Comparison of ENCODE assay signal across 1 cellular context in the genomic region with DNA sequence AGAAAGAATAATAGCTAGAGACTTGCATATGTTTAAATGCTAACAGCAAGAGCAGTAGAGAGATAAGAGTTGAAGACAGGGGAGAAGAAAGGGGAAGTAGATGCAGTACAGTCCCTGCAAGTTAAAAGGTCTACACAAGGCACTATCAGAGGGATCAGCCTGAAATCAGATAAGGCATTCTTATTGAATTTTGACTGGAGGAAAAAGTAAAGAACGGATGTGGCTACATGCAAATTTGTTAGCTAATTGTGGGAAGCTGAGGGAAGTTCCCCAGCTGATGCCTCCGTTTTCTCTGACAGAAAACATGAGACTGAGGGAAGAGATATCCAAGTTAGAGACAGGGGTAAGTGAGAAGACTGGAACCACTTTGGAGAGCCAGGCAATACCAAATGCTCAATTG.
TF ChIP-seq lines count a peak whose summit lies in the region.

No MANE protein-coding gene starts in this region.

TF ChIP-seq in K562, 482 proteins besides CTCF, POLR2A, EP300 and RAD21 (continued from another document and continues in another):
- TF ChIP-seq, protein P1, sequence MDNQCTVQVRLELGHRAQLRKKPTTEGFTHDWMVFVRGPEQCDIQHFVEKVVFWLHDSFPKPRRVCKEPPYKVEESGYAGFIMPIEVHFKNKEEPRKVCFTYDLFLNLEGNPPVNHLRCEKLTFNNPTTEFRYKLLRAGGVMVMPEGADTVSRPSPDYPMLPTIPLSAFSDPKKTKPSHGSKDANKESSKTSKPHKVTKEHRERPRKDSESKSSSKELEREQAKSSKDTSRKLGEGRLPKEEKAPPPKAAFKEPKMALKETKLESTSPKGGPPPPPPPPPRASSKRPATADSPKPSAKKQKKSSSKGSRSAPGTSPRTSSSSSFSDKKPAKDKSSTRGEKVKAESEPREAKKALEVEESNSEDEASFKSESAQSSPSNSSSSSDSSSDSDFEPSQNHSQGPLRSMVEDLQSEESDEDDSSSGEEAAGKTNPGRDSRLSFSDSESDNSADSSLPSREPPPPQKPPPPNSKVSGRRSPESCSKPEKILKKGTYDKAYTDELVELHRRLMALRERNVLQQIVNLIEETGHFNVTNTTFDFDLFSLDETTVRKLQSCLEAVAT (IDR thresholded peaks at IDR 0.05), result peak in 1 of 2 experiments; percentile 65; a peak in 2 of 4 replicates
- TF ChIP-seq PTTG1 (tag; IDR thresholded peaks at IDR 0.05; ENCODE audit: low read depth) (no peak), CBX5 (IDR thresholded peaks at IDR 0.05; ENCODE audit: borderline replicate concordance, low read depth) (no peak), ZNF121 (CRISPR knock-in tag; conservative IDR thresholded peaks at IDR 0.05) (no peak), XRCC3 (IDR thresholded peaks at IDR 0.05) (no peak), SRSF3 (IDR thresholded peaks at IDR 0.05; ENCODE audit: insufficient read depth, low read length) (no peak), TAF9B (IDR thresholded peaks at IDR 0.05; ENCODE audit: partially characterized antibody) (no peak), HCFC1 (IDR thresholded peaks at IDR 0.05; ENCODE audit: low read depth, low read length) (no peak), POLR2AphosphoS5 (IDR thresholded peaks at IDR 0.05; ENCODE audit: control insufficient read depth, insufficient read depth, low read depth, low read length) (no peak), ZNF23 (CRISPR knock-in tag; IDR thresholded peaks at IDR 0.05) (no peak), XRCC5 (IDR thresholded peaks at IDR 0.05; ENCODE audit: low read depth, low read length) (no peak), ZZZ3 (IDR thresholded peaks at IDR 0.05) (no peak), ZNF143 (CRISPR knock-in tag; IDR thresholded peaks at IDR 0.05) (no peak), RB1 (IDR thresholded peaks at IDR 0.05; ENCODE audit: low read depth) (no peak), ARNT (IDR thresholded peaks at IDR 0.05) (no peak), SMARCE1 (IDR thresholded peaks at IDR 0.05) (peak; percentile 97), HNRNPUL1 (IDR thresholded peaks at IDR 0.05; ENCODE audit: low read length) (no peak), GABPA (tag; conservative IDR thresholded peaks at IDR 0.05; ENCODE audit: low read depth) (peak; percentile 75), SRSF7 (optimal IDR thresholded peaks at IDR 0.05; ENCODE audit: low read depth, low read length) (no peak), ERF (CRISPR knock-in tag; IDR thresholded peaks at IDR 0.05) (no peak), POLR2G (IDR thresholded peaks at IDR 0.05; ENCODE audit: low read depth, low read length) (no peak), ZKSCAN3 (CRISPR knock-in tag; IDR thresholded peaks at IDR 0.05) (no peak), EWSR1 (IDR thresholded peaks at IDR 0.05; ENCODE audit: borderline replicate concordance, low read depth, partially characterized antibody) (no peak), WHSC1 (IDR thresholded peaks at IDR 0.05; ENCODE audit: low read length) (no peak), TEAD1 (CRISPR knock-in tag; IDR thresholded peaks at IDR 0.05) (peak in 1 of 2 experiments; percentile 87; a peak in 2 of 4 replicates), SREBF1 (IDR thresholded peaks at IDR 0.05; ENCODE audit: borderline replicate concordance, low read depth, low read length) (no peak), SNRNP70 (optimal IDR thresholded peaks at IDR 0.05; ENCODE audit: low read depth, low read length) (no peak), C11orf30 (IDR thresholded peaks at IDR 0.05; ENCODE audit: low read depth) (no peak), FOXA1 (IDR thresholded peaks at IDR 0.05; ENCODE audit: borderline replicate concordance) (no peak), ZBTB17 (CRISPR knock-in tag; IDR thresholded peaks at IDR 0.05) (no peak), MCM3 (IDR thresholded peaks at IDR 0.05) (no peak), SRSF9 (IDR thresholded peaks at IDR 0.05; ENCODE audit: borderline replicate concordance, low read depth, low read length) (no peak), ZKSCAN1 (IDR thresholded peaks at IDR 0.05; ENCODE audit: low read depth, low read length) (no peak), MTA1 (IDR thresholded peaks at IDR 0.05; ENCODE audit: borderline replicate concordance) (peak; percentile 95)
- TF ChIP-seq, protein P2, sequence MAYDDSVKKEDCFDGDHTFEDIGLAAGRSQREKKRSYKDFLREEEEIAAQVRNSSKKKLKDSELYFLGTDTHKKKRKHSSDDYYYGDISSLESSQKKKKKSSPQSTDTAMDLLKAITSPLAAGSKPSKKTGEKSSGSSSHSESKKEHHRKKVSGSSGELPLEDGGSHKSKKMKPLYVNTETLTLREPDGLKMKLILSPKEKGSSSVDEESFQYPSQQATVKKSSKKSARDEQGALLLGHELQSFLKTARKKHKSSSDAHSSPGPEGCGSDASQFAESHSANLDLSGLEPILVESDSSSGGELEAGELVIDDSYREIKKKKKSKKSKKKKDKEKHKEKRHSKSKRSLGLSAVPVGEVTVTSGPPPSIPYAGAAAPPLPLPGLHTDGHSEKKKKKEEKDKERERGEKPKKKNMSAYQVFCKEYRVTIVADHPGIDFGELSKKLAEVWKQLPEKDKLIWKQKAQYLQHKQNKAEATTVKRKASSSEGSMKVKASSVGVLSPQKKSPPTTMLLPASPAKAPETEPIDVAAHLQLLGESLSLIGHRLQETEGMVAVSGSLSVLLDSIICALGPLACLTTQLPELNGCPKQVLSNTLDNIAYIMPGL (CRISPR knock-in tag; IDR thresholded peaks at IDR 0.05), result no peak
- TF ChIP-seq, protein P3, sequence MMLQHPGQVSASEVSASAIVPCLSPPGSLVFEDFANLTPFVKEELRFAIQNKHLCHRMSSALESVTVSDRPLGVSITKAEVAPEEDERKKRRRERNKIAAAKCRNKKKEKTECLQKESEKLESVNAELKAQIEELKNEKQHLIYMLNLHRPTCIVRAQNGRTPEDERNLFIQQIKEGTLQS (IDR thresholded peaks at IDR 0.05), result no peak
- TF ChIP-seq, protein P3 (CRISPR knock-in tag; conservative IDR thresholded peaks at IDR 0.05), result no peak
- TF ChIP-seq, protein P4, sequence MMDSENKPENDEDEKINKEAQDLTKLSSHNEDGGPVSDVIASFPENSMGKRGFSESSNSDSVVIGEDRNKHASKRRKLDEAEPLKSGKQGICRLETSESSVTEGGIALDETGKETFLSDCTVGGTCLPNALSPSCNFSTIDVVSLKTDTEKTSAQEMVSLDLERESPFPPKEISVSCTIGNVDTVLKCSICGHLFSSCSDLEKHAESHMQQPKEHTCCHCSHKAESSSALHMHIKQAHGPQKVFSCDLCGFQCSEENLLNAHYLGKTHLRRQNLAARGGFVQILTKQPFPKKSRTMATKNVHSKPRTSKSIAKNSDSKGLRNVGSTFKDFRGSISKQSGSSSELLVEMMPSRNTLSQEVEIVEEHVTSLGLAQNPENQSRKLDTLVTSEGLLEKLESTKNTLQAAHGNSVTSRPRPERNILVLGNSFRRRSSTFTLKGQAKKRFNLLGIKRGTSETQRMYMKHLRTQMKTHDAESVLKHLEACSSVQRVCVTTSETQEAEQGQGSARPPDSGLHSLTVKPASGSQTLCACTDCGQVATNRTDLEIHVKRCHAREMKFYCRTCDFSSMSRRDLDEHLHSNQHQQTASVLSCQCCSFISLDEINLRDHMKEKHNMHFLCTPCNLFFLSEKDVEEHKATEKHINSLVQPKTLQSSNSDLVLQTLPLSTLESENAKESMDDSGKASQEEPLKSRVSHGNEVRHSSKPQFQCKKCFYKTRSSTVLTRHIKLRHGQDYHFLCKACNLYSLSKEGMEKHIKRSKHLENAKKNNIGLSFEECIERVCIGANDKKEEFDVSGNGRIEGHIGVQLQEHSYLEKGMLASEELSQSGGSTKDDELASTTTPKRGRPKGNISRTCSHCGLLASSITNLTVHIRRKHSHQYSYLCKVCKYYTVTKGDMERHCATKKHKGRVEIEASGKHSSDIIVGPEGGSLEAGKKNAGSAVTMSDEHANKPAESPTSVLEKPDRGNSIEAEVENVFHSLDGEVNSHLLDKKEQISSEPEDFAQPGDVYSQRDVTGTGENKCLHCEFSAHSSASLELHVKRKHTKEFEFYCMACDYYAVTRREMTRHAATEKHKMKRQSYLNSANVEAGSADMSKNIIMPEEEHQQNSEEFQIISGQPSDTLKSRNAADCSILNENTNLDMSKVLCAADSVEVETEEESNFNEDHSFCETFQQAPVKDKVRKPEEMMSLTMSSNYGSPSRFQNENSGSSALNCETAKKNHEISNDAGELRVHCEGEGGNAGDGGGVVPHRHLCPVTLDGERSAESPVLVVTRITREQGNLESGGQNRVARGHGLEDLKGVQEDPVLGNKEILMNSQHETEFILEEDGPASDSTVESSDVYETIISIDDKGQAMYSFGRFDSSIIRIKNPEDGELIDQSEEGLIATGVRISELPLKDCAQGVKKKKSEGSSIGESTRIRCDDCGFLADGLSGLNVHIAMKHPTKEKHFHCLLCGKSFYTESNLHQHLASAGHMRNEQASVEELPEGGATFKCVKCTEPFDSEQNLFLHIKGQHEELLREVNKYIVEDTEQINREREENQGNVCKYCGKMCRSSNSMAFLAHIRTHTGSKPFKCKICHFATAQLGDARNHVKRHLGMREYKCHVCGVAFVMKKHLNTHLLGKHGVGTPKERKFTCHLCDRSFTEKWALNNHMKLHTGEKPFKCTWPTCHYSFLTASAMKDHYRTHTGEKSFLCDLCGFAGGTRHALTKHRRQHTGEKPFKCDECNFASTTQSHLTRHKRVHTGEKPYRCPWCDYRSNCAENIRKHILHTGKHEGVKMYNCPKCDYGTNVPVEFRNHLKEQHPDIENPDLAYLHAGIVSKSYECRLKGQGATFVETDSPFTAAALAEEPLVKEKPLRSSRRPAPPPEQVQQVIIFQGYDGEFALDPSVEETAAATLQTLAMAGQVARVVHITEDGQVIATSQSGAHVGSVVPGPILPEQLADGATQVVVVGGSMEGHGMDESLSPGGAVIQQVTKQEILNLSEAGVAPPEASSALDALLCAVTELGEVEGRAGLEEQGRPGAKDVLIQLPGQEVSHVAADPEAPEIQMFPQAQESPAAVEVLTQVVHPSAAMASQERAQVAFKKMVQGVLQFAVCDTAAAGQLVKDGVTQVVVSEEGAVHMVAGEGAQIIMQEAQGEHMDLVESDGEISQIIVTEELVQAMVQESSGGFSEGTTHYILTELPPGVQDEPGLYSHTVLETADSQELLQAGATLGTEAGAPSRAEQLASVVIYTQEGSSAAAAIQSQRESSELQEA (IDR thresholded peaks at IDR 0.05; ENCODE audit: low read depth), result no peak
- TF ChIP-seq, protein P5, sequence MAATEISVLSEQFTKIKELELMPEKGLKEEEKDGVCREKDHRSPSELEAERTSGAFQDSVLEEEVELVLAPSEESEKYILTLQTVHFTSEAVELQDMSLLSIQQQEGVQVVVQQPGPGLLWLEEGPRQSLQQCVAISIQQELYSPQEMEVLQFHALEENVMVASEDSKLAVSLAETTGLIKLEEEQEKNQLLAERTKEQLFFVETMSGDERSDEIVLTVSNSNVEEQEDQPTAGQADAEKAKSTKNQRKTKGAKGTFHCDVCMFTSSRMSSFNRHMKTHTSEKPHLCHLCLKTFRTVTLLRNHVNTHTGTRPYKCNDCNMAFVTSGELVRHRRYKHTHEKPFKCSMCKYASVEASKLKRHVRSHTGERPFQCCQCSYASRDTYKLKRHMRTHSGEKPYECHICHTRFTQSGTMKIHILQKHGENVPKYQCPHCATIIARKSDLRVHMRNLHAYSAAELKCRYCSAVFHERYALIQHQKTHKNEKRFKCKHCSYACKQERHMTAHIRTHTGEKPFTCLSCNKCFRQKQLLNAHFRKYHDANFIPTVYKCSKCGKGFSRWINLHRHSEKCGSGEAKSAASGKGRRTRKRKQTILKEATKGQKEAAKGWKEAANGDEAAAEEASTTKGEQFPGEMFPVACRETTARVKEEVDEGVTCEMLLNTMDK (IDR thresholded peaks at IDR 0.05; ENCODE audit: borderline replicate concordance, insufficient read depth, low read depth, low read length, poor library complexity, severe bottlenecking), result no peak
- TF ChIP-seq, protein P6, sequence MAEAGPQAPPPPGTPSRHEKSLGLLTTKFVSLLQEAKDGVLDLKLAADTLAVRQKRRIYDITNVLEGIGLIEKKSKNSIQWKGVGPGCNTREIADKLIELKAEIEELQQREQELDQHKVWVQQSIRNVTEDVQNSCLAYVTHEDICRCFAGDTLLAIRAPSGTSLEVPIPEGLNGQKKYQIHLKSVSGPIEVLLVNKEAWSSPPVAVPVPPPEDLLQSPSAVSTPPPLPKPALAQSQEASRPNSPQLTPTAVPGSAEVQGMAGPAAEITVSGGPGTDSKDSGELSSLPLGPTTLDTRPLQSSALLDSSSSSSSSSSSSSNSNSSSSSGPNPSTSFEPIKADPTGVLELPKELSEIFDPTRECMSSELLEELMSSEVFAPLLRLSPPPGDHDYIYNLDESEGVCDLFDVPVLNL (CRISPR knock-in tag; IDR thresholded peaks at IDR 0.05; ENCODE audit: low read depth), result no peak
- TF ChIP-seq, protein P7, sequence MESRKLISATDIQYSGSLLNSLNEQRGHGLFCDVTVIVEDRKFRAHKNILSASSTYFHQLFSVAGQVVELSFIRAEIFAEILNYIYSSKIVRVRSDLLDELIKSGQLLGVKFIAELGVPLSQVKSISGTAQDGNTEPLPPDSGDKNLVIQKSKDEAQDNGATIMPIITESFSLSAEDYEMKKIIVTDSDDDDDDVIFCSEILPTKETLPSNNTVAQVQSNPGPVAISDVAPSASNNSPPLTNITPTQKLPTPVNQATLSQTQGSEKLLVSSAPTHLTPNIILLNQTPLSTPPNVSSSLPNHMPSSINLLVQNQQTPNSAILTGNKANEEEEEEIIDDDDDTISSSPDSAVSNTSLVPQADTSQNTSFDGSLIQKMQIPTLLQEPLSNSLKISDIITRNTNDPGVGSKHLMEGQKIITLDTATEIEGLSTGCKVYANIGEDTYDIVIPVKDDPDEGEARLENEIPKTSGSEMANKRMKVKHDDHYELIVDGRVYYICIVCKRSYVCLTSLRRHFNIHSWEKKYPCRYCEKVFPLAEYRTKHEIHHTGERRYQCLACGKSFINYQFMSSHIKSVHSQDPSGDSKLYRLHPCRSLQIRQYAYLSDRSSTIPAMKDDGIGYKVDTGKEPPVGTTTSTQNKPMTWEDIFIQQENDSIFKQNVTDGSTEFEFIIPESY (CRISPR knock-in tag; IDR thresholded peaks at IDR 0.05), result no peak
- TF ChIP-seq, protein P8, sequence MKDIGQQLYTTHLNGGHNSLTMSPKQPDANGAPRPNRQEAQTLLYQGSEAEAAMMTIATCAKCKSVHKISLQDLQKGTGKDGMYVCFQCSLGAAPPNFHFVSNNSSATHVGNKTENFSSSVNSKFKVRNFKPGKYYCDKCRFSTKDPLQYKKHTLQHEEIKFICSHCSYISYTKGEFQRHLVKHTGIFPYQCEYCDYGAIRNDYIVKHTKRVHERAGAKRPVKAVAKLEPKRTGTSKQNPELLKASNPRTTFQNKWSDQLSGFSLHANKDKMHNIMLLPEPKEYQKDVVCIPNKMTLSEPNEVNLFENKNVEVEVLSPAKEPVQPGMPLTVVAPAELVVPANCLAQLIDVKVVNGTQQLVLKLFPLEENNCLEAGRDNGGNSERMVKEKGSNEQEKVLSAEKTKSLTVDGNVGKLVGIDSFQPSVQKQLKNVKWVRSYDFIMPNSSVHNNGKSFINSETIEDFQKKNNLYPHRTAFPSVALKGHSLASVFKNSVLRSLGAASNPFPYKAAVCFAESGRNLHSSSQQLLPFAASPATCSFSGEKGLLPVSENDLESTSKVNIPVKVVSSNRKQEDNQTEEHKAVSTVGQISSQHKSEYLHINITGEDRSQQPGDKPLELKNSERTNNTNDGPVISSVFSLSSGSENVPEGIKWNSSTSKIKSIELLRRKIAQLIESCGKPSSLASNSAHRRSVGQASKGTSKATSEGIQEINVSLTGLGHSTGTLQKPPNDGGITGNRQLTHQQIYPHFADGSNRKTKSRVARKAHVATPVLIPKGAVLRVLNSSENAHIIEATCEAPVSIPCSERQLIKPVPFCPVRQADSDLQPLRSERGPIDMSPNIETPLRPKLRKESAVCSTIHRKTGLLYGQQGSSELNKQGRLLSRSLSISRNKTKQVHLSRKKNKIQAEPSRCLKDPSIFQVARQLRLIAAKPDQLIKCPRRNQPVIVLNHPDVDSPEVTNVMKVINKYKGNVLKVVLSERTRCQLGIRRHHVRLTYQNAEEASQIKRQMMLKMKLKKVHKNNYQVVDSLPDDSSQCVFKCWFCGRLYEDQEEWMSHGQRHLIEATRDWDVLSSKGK (CRISPR knock-in tag; IDR thresholded peaks at IDR 0.05), result no peak
